ENCODE assay signal across 1 cellular context in the genomic region with DNA sequence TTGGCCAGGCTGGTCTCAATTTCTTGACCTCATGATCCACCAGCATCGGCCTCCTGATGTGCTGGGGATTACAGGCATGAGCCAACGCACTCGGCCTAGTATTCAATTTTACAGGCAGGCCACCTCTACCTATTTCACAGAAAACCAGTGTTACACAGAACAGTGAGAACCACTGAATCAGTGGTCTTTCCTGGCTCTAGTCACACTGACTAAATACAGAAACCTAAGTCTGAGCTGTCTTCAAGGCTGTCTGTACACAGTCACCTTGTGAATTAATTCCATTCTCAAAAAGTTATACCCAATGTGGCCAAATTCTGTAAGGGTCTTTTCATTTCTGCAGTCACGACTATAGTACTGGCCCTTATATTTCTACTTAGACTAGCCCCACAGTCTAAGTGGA.
TF ChIP-seq lines count a peak whose summit lies in the region.

No MANE protein-coding gene starts in this region.

TF ChIP-seq in H1, 55 proteins besides CTCF, POLR2A, EP300 and RAD21 (continued from another document):
- no peak for TF ChIP-seq PHF8 (conservative IDR thresholded peaks at IDR 0.05; ENCODE audit: low read depth, low read length)
- TF ChIP-seq SIRT6 (IDR thresholded peaks at IDR 0.05; ENCODE audit: low read length): no peak
- no peak for TF ChIP-seq BRCA1 (IDR thresholded peaks at IDR 0.05; ENCODE audit: low read depth, low read length)
- no peak for TF ChIP-seq POU5F1 (IDR thresholded peaks at IDR 0.05; ENCODE audit: low read depth, low read length)
- no peak for TF ChIP-seq EGR1 (IDR thresholded peaks at IDR 0.05; ENCODE audit: borderline replicate concordance, low read depth, low read length)
- no peak for TF ChIP-seq SAP30 (IDR thresholded peaks at IDR 0.05; ENCODE audit: insufficient read depth, insufficient replicate concordance, low read length)
